In the genomic region with DNA sequence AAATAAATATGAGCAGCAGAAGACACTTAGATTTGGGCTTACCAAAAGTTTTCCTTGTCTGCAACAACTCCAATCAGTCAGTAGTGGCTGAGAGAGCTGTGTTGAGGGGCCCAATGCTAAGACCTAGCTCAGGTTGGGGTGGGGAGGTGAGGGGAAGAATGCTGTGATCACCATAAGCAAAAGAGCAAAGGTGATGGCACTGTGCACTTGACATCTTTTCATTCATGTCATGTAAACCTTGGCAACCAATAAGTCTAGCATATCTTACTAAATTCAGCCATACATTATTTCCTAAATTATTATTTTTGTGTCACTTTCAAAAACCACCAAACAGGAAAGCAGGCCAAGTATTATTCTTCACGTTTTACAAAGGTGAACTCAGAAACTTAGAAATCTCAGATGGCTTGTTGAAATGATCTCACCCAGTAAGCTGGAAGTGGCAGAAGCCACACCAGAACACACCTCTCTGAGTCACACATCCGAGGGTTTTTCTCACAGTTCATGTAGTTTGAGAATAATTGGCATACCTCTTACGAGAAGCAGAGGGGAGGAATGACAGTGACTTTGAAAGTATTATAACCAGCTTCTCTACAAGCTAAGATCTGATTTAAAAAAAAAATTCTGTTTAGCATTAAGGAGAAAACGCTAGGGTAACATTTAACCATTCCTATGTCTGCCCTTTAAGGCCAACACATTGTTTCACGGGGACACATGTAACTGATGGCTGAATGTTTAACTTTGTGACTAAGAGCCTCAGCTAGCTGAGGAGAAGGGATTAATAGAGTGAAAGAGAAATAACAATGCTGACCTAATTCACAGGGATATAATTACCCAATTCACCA, we compare ENCODE assay signal across 12 cellular contexts. TPM values are rescaled to one million over a fixed set of nuclear protein-coding genes. Genes with fewer than 3 reads are reported as not detected.
A peak's percentile ranks its signal among the peaks of the same experiment; 100 is the strongest.
DNase-seq lines count a peak whose midpoint lies in the region; ATAC-seq and TF ChIP-seq lines count a peak whose summit lies in the region.
"Had no signal": no experiment of that assay in that cellular context is flagged by ENCODE, and none has a peak within 500 bp of the region (broad histone marks: within the 10 kb centered on the region; RNA-seq: fewer than 3 reads in every experiment).

No MANE protein-coding gene starts in this region.

- H3K4me3 ChIP-seq in PC-9 (peak overlapping the region; percentile 39; the same call in 1 of the 2 replicates), fibroblast of villous mesenchyme (ENCODE audit: low read depth, low read length) (no peak overlapping the region)

- no peaks in the 10 kb centered on the region for H3K9me2 ChIP-seq in PC-9 (ENCODE audit: insufficient read depth)

- no peak for TF ChIP-seq CTCF in PC-9 (conservative IDR thresholded peaks at IDR 0.05)
- TF ChIP-seq CTCF in fibroblast of villous mesenchyme (IDR thresholded peaks at IDR 0.05; ENCODE audit: insufficient read depth, low read depth, low read length), result no peak

- CTCF ChIA-PET in PC-9 (lab: Charles Lee), result no interaction called here

- no peaks in the 10 kb centered on the region for H3K9me3 ChIP-seq in PC-9 (ENCODE audit: insufficient read depth, low read depth)

- intact Hi-C loops in PC-9 (cut with micrococcal nuclease; ENCODE audit: unreplicated experiment), result loop anchor here (2.0 kb wide), 1 partner anchor 41 kb away; no protein-coding TSS in a partner anchor

- peak overlapping the region; percentile 90 for H3K27ac Mint-ChIP-seq in activated T-cell treated with anti-CD3 and anti-CD28 coated beads, Interleukin-2, amount 50 U/mL, for 72 hours
- no peak overlapping the region for H3K27ac Mint-ChIP-seq in stimulated activated naive B cell treated with anti-CD40 and anti-IgM and Interleukin-4, amounts not matched to agents 10 μg/mL and 1 μg/mL and 100 μg/mL, for 72 hours
- H3K27ac Mint-ChIP-seq: activated T-helper 2 cell treated with anti-CD3 and anti-CD28 coated beads, Interferon-gamma antibody, Interleukin-2, Interleukin-4, amounts not matched to agents 10 μg/mL and 5 μg/mL and 100 μg/mL, durations not matched to agents 14 hours and 24 hours and 36 hours; T-cell had no signal

- no peaks in the 10 kb centered on the region for H4K20me1 ChIP-seq in PC-9 (ENCODE audit: insufficient read depth)

- H3K4me1 Mint-ChIP-seq in activated T-cell treated with anti-CD3 and anti-CD28 coated beads, Interleukin-2, amount 50 U/mL, for 72 hours (ENCODE audit: low read depth), result peaks cover 17% of the 10 kb centered on the region
- H3K4me1 Mint-ChIP-seq in stimulated activated naive B cell treated with anti-CD40 and anti-IgM and Interleukin-4, amounts not matched to agents 10 μg/mL and 1 μg/mL and 100 μg/mL, for 72 hours, result peaks cover 15 to 25% of the 10 kb centered on the region in 2 donors
- H3K4me1 Mint-ChIP-seq: T-cell had no signal

- H3K4me1 ChIP-seq in PC-9 (replicated peaks; ENCODE audit: insufficient read depth), result peaks cover 38% of the 10 kb centered on the region

- no TSS peak for BruUV-seq in PC-9 (replicated peaks; lab: Mats Ljungman, UMichigan)

- H3K9me3 Mint-ChIP-seq in activated T-cell treated with anti-CD3 and anti-CD28 coated beads, Interleukin-2, amount 50 U/mL, for 72 hours, result no peaks in the 10 kb centered on the region
- no peaks in the 10 kb centered on the region for H3K9me3 Mint-ChIP-seq in stimulated activated naive B cell treated with anti-CD40 and anti-IgM and Interleukin-4, amounts not matched to agents 10 μg/mL and 1 μg/mL and 100 μg/mL, for 72 hours
- H3K9me3 Mint-ChIP-seq: activated T-helper 2 cell treated with anti-CD3 and anti-CD28 coated beads, Interferon-gamma antibody, Interleukin-2, Interleukin-4, amounts not matched to agents 10 μg/mL and 5 μg/mL and 100 μg/mL, durations not matched to agents 14 hours and 24 hours and 36 hours; T-cell had no signal

- peaks cover 26% of the 10 kb centered on the region for H3F3A ChIP-seq in PC-9 (ENCODE audit: insufficient read depth, low read depth)

- H3K27me3 Mint-ChIP-seq in activated T-cell treated with anti-CD3 and anti-CD28 coated beads, Interleukin-2, amount 50 U/mL, for 72 hours (ENCODE audit: low read depth), result peaks cover 17% of the 10 kb centered on the region
- H3K27me3 Mint-ChIP-seq in stimulated activated naive B cell treated with anti-CD40 and anti-IgM and Interleukin-4, amounts not matched to agents 10 μg/mL and 1 μg/mL and 100 μg/mL, for 72 hours, result peaks cover 0 to 9% of the 10 kb centered on the region in 2 donors

- H2AFZ ChIP-seq in PC-9, result 0 out of 2 replicates have a peak overlapping the region, but pooled peaks have one; percentile 26

- no peaks in the 10 kb centered on the region for H3K36me3 ChIP-seq in PC-9 (ENCODE audit: low read depth)

- no peaks in the 10 kb centered on the region for H3K79me2 ChIP-seq in PC-9 (ENCODE audit: low read depth)

- H3K36me3 Mint-ChIP-seq in activated T-cell treated with anti-CD3 and anti-CD28 coated beads, Interleukin-2, amount 50 U/mL, for 72 hours (ENCODE audit: insufficient read depth in 2 of 2), result no peaks in the 10 kb centered on the region
- no peaks in the 10 kb centered on the region for H3K36me3 Mint-ChIP-seq in stimulated activated naive B cell treated with anti-CD40 and anti-IgM and Interleukin-4, amounts not matched to agents 10 μg/mL and 1 μg/mL and 100 μg/mL, for 72 hours
- H3K36me3 Mint-ChIP-seq: T-cell had no signal

- H3K27me3 ChIP-seq in PC-9 (ENCODE audit: insufficient read depth, low read depth), result no peaks in the 10 kb centered on the region

- H3K4me2 ChIP-seq in PC-9, result peak overlapping the region; percentile 69

- DNase-seq in activated T-cell treated with anti-CD3 and anti-CD28 coated beads, Interleukin-2, amount 50 U/mL, for 72 hours, result peak; percentile 25 to 26
- DNase-seq in activated T-cell treated with anti-CD3 and anti-CD28 coated beads for 4 hours (no peak), PC-9 (peak; percentile 29 to 90), fibroblast of villous mesenchyme (ENCODE audit: low read depth) (peak; percentile 30), NCI-H2227 treated with DMSO at 0.1 percent for 48 hours (lab: John Stamatoyannopoulos, UW) (no peak)
- no peak for DNase-seq in stimulated activated naive B cell treated with anti-CD40 and anti-IgM and Interleukin-4, amounts not matched to agents 10 μg/mL and 1 μg/mL and 100 μg/mL, for 72 hours
- no peak for DNase-seq in stimulated activated naive CD4-positive, alpha-beta T cell (lab: John Stamatoyannopoulos, UW)
- DNase-seq: stimulated activated naive CD4-positive, alpha-beta T cell treated with Interleukin-2 at 50 U/mL for 16 hours; T-cell had no signal

- peak; percentile 95 to 96 for ATAC-seq in activated T-cell treated with anti-CD3 and anti-CD28 coated beads, Interleukin-2, amount 50 U/mL, for 72 hours (replicated peaks in 1 of 2)
- ATAC-seq in stimulated activated naive B cell treated with anti-CD40 and anti-IgM and Interleukin-4, amounts not matched to agents 10 μg/mL and 1 μg/mL and 100 μg/mL, for 72 hours (replicated peaks), result peak; percentile 68 to 74
- ATAC-seq in GM21528 (IDR thresholded peaks at IDR 0.05; ENCODE audit: low FRiP score, unreplicated experiment), result no peak
- ATAC-seq: HCT116, T-cell had no signal

- POLR2A ChIA-PET in PC-9 (lab: Charles Lee; ENCODE audit: unreplicated experiment), result interaction anchor here (0.7 kb wide), 1 partner anchor 694 kb away, joined by 5 read pairs; no protein-coding TSS in a partner anchor

- peak overlapping the region; percentile 88 for H3K27ac ChIP-seq in PC-9

- H3K4me3 Mint-ChIP-seq in activated T-cell treated with anti-CD3 and anti-CD28 coated beads, Interleukin-2, amount 50 U/mL, for 72 hours, result peak overlapping the region; percentile 13 to 74
- H3K4me3 Mint-ChIP-seq in stimulated activated naive B cell treated with anti-CD40 and anti-IgM and Interleukin-4, amounts not matched to agents 10 μg/mL and 1 μg/mL and 100 μg/mL, for 72 hours, result no peak overlapping the region
- H3K4me3 Mint-ChIP-seq: T-cell had no signal

RNA-seq across cellular contexts. Expression of gene SETBP1, which starts 43.3 kb away (rescaled TPM):
- 10 to 100 TPM in 1 of 2 donors, 1 to 10 TPM in 1; 3.8 to 13.8 TPM for total RNA-seq in activated T-cell treated with anti-CD3 and anti-CD28 coated beads, Interleukin-2, amount 50 U/mL, for 72 hours
- total RNA-seq in PC-9 (2021) (8.3 and 9.0 TPM in 2 replicates), fibroblast of villous mesenchyme (2.6 and 2.9 TPM in 2 replicates)

Comparison
In these comparisons a context has a peak if more than half of its experiments do, and no peak if none do; other contexts are left out.
1. DNase-seq: peak in activated T-cell treated with anti-CD3 and anti-CD28 coated beads, Interleukin-2, amount 50 U/mL, for 72 hours (2 of 2), PC-9 (2 of 2) and fibroblast of villous mesenchyme (single experiment); none in activated T-cell treated with anti-CD3 and anti-CD28 coated beads for 4 hours (single experiment), stimulated activated naive B cell treated with anti-CD40 and anti-IgM and Interleukin-4, amounts not matched to agents 10 μg/mL and 1 μg/mL and 100 μg/mL, for 72 hours (single experiment), NCI-H2227 treated with DMSO at 0.1 percent for 48 hours (single experiment) and stimulated activated naive CD4-positive, alpha-beta T cell (0 of 6).
2. H3K4me3 Mint-ChIP-seq: peak in activated T-cell treated with anti-CD3 and anti-CD28 coated beads, Interleukin-2, amount 50 U/mL, for 72 hours (2 of 2); none in stimulated activated naive B cell treated with anti-CD40 and anti-IgM and Interleukin-4, amounts not matched to agents 10 μg/mL and 1 μg/mL and 100 μg/mL, for 72 hours (0 of 2).